ENCODE assay signal across 8 cellular contexts in the genomic region with DNA sequence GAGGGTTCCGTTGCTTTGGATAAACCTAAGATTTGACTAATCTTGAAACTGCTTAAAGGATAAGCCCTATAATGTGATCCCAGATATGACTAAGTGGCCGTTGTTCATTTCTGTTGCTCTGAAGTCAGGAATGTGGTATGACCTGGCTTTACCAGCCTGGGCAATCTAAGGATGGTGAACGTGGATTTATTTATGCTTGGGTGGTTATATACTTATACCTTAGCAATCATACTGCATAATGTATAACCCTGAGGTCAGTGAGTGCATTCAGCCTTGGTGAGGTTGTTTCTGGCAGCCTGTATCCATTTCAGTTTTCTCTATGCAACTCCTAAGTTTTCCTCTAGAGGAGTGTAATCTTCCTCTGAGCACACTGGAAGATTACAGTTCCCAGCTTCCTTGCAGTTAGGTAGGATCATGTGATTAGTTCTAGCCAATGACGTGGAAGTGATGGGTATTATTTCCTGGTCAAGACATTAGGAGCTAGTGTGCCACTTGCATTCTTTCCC. TPM values are rescaled to one million over a fixed set of nuclear protein-coding genes. Genes with fewer than 3 reads are reported as not detected.
A peak's percentile ranks its signal among the peaks of the same experiment; 100 is the strongest.
DNase-seq lines count a peak whose midpoint lies in the region; ATAC-seq, FAIRE-seq and TF ChIP-seq lines count a peak whose summit lies in the region.
"Had no signal": no experiment of that assay in that cellular context is flagged by ENCODE, and none has a peak within 500 bp of the region (broad histone marks: within the 10 kb centered on the region; RNA-seq: fewer than 3 reads in every experiment).

No MANE protein-coding gene starts in this region.

- peaks cover 11 to 27% (median 16%) of the 10 kb centered on the region in 3 donors for H3K4me1 ChIP-seq in pancreas

- H3K4me3 ChIP-seq in bronchial epithelial cell (ENCODE audit: low read depth, low read length) (no peak overlapping the region), pancreas (no peak overlapping the region)

- no peaks in the 10 kb centered on the region for H3K9me3 ChIP-seq in pancreas

- WGBS in pancreas, 2 donors, result 69 to 77% methylated on average over 4 of the region's 4 CpGs

- H3K36me3 ChIP-seq in bronchial epithelial cell (ENCODE audit: control insufficient read depth, insufficient read depth, low read length) (no peaks in the 10 kb centered on the region), pancreas (no peaks in the 10 kb centered on the region)

- no peak for DNase-seq in GM12891 (ENCODE audit: insufficient read length, low spot score)
- DNase-seq in NCI-H226, result peak; percentile 76
- peak; percentile 95 for DNase-seq in bronchial epithelial cell (ENCODE audit: low read depth)
- no peak for DNase-seq in pancreas
- DNase-seq in NCI-H2029 treated with DMSO at 0.1 percent for 48 hours (lab: John Stamatoyannopoulos, UW), result no peak
- DNase-seq: activated T-cell treated with anti-CD3 and anti-CD28 coated beads, Interleukin-2, amount 50 U/mL, for 4 hours had no signal

- ATAC-seq in pancreas, result peak in 3 of 4 donors; percentile 12 to 23 (median 17)
- no peak for ATAC-seq in GM21447 (IDR thresholded peaks at IDR 0.05; ENCODE audit: unreplicated experiment)
- no peak for ATAC-seq in GM21786 (IDR thresholded peaks at IDR 0.05; ENCODE audit: unreplicated experiment)

- peak overlapping the region in 3 of 4 donors; percentile 23 to 60 (median 54) for H3K27ac ChIP-seq in pancreas

- no peaks in the 10 kb centered on the region for H3K27me3 ChIP-seq in bronchial epithelial cell (ENCODE audit: control insufficient read depth, insufficient read depth, low read length)
- no peaks in the 10 kb centered on the region for H3K27me3 ChIP-seq in pancreas

- FAIRE-seq in GM12891 (lab: Jason Lieb, UNC), result peak; percentile 33
- peak; percentile 82 for FAIRE-seq in bronchial epithelial cell (lab: Jason Lieb, UNC)
- FAIRE-seq in pancreas (lab: Jason Lieb, UNC), result no peak

- TF ChIP-seq POLR2A in GM12891 (IDR thresholded peaks at IDR 0.05; ENCODE audit: low read depth, low read length), result no peak

- TF ChIP-seq CTCF in bronchial epithelial cell (IDR thresholded peaks at IDR 0.05; ENCODE audit: insufficient read depth, low read length, severe bottlenecking) (peak; percentile 28), pancreas (IDR thresholded peaks at IDR 0.05) (no peak)

- intact Hi-C loops in pancreas (cut with DNase I), result no loop called here

TF ChIP-seq in GM12891, 5 proteins besides CTCF, POLR2A, EP300 and RAD21:
- no peak for TF ChIP-seq PAX5 (IDR thresholded peaks at IDR 0.05; ENCODE audit: insufficient read depth, low read length, severe bottlenecking)
- no peak for TF ChIP-seq POU2F2 (IDR thresholded peaks at IDR 0.05; ENCODE audit: low read depth, low read length)
- no peak for TF ChIP-seq SPI1 (IDR thresholded peaks at IDR 0.05; ENCODE audit: low read depth, low read length)
- no peak for TF ChIP-seq POLR2AphosphoS5 (IDR thresholded peaks at IDR 0.05; ENCODE audit: low read depth, low read length)

RNA-seq across cellular contexts. Expression of a gene that starts 41.9 kb away (rescaled TPM):
- 27.3 TPM for polyA plus RNA-seq in GM12891 (2012; ENCODE audit: low read depth, missing spikeins)
- total RNA-seq in bronchial epithelial cell, result 41.6 and 44.7 TPM in 2 replicates
- total RNA-seq in pancreas, result 10 to 100 TPM; 30.1 to 45.0 (median 34.8) TPM
- polyA plus RNA-seq in pancreas, result 10 to 100 TPM in 1 of 2 donors, 1 to 10 TPM in 1; 7.6 to 19.0 TPM

RNA-seq across cellular contexts. Expression of a gene that starts 42.1 kb away (rescaled TPM):
- 2.9 TPM for polyA plus RNA-seq in GM12891 (2012; ENCODE audit: low read depth, missing spikeins)
- 2.9 and 3.8 TPM in 2 replicates for total RNA-seq in bronchial epithelial cell
- total RNA-seq in pancreas, result 1 to 10 TPM; 1.4 to 5.2 (median 2.0) TPM
- polyA plus RNA-seq in pancreas, result 1 to 10 TPM; 1.1 to 1.6 TPM

Comparison
In these comparisons a context has a peak if more than half of its experiments do, and no peak if none do; other contexts are left out.
1. DNase-seq: peak in NCI-H226 (single experiment) and bronchial epithelial cell (single experiment); none in GM12891 (single experiment), pancreas (0 of 6) and NCI-H2029 treated with DMSO at 0.1 percent for 48 hours (single experiment).
2. ATAC-seq: peak in pancreas (3 of 4); none in GM21447 (single experiment) and GM21786 (single experiment).